1 cellular context compared by ENCODE assay signal in the genomic region with DNA sequence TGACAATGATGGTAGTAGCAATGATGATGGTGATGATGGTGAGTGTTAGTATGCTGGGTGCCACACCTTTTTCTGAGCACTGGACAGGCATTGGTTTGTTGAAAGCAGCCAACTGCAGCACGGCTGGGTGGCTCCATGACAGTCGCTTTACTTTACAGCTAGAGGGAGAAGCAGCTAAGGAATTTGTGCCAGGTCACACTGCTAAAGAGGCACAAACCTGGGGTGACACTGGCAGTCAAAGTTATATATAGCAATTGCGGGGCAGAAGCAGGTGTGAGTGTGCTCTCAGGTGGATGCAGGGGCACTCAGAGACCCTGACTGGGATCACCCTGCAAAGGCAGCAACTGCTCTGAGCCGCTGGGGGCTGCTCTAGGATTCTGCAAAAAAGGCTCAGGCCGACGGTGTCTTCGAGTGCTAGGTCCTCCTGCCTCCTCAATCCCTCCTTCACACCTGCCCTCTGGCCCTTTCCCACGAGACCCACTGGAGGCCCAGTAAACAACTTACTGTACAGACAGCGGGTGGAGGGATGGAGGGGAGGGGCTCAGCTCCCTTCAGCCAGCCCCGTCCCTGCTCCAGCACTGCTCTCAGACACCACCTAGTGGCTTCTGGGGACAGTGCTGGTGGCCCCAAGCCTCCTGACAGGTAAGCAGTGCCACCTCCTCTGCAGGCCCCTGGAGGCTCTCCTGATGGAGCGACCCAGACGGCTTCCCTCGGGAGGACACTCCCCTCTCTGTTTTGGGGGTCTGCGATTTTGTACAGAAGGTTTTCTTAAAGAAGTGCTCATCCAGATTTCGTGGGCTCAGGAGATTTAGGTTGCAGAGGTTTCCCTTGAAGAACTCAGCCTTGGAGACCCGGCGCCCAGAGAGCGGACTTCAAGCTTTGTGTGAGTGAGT.
A peak's percentile ranks its signal among the peaks of the same experiment; 100 is the strongest.
TF ChIP-seq lines count a peak whose summit lies in the region.

No MANE protein-coding gene starts in this region.

TF ChIP-seq in HepG2, 621 proteins besides CTCF, POLR2A, EP300 and RAD21 (continued from another document and continues in another):
- TF ChIP-seq, protein P1, sequence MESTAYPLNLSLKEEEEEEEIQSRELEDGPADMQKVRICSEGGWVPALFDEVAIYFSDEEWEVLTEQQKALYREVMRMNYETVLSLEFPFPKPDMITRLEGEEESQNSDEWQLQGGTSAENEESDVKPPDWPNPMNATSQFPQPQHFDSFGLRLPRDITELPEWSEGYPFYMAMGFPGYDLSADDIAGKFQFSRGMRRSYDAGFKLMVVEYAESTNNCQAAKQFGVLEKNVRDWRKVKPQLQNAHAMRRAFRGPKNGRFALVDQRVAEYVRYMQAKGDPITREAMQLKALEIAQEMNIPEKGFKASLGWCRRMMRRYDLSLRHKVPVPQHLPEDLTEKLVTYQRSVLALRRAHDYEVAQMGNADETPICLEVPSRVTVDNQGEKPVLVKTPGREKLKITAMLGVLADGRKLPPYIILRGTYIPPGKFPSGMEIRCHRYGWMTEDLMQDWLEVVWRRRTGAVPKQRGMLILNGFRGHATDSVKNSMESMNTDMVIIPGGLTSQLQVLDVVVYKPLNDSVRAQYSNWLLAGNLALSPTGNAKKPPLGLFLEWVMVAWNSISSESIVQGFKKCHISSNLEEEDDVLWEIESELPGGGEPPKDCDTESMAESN (CRISPR knock-in tag; conservative IDR thresholded peaks at IDR 0.05), result peak; percentile 58; the same call in 1 of the 2 replicates
- TF ChIP-seq, protein P2, sequence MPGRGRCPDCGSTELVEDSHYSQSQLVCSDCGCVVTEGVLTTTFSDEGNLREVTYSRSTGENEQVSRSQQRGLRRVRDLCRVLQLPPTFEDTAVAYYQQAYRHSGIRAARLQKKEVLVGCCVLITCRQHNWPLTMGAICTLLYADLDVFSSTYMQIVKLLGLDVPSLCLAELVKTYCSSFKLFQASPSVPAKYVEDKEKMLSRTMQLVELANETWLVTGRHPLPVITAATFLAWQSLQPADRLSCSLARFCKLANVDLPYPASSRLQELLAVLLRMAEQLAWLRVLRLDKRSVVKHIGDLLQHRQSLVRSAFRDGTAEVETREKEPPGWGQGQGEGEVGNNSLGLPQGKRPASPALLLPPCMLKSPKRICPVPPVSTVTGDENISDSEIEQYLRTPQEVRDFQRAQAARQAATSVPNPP (CRISPR knock-in tag; IDR thresholded peaks at IDR 0.05), result no peak
- TF ChIP-seq, protein P3, sequence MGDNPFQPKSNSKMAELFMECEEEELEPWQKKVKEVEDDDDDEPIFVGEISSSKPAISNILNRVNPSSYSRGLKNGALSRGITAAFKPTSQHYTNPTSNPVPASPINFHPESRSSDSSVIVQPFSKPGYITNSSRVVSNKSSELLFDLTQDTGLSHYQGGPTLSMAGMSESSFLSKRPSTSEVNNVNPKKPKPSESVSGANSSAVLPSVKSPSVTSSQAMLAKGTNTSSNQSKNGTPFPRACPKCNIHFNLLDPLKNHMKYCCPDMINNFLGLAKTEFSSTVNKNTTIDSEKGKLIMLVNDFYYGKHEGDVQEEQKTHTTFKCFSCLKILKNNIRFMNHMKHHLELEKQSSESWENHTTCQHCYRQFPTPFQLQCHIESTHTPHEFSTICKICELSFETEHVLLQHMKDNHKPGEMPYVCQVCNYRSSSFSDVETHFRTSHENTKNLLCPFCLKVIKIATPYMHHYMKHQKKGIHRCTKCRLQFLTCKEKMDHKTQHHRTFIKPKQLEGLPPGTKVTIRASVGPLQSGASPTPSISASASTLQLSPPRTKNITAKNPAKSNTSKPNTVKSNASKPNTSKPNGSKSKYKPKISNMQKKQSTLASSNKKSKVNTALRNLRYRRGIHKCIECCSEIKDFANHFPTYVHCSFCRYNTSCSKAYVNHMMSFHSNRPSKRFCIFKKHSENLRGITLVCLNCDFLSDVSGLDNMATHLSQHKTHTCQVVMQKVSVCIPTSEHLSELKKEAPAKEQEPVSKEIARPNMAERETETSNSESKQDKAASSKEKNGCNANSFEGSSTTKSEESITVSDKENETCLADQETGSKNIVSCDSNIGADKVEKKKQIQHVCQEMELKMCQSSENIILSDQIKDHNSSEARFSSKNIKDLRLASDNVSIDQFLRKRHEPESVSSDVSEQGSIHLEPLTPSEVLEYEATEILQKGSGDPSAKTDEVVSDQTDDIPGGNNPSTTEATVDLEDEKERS (CRISPR knock-in tag; IDR thresholded peaks at IDR 0.05), result no peak
- TF ChIP-seq ZNF776 (CRISPR knock-in tag; IDR thresholded peaks at IDR 0.05) (no peak), ZNF234 (CRISPR knock-in tag; conservative IDR thresholded peaks at IDR 0.05) (no peak), PITX1 (CRISPR knock-in tag; IDR thresholded peaks at IDR 0.05) (no peak; the same call in 1 of the 2 replicates), NR1H2 (CRISPR knock-in tag; IDR thresholded peaks at IDR 0.05; ENCODE audit: borderline replicate concordance, low read depth) (no peak), ZMYM3 (CRISPR knock-in tag; IDR thresholded peaks at IDR 0.05) (no peak), MZF1 (CRISPR knock-in tag; IDR thresholded peaks at IDR 0.05; ENCODE audit: borderline replicate concordance) (no peak), SRSF9 (IDR thresholded peaks at IDR 0.05; ENCODE audit: borderline replicate concordance, insufficient read depth, low read depth, low read length, poor library complexity, severe bottlenecking) (no peak), MXD4 (CRISPR knock-in tag; IDR thresholded peaks at IDR 0.05) (peak; percentile 59; the same call in 1 of the 2 replicates), HES4 (CRISPR knock-in tag; IDR thresholded peaks at IDR 0.05; ENCODE audit: borderline replicate concordance) (no peak), KAT7 (CRISPR knock-in tag; IDR thresholded peaks at IDR 0.05; ENCODE audit: borderline replicate concordance) (0 out of 2 replicates have a peak, but pooled peaks have one; percentile 45), ZC3H4 (CRISPR knock-in tag; IDR thresholded peaks at IDR 0.05; ENCODE audit: borderline replicate concordance) (0 out of 2 replicates have a peak, but pooled peaks have one; percentile 53), ZNF33A (CRISPR knock-in tag; IDR thresholded peaks at IDR 0.05; ENCODE audit: borderline replicate concordance) (no peak), ZNF317 (CRISPR knock-in tag; IDR thresholded peaks at IDR 0.05) (no peak), ZNF44 (CRISPR knock-in tag; IDR thresholded peaks at IDR 0.05) (peak; percentile 32; the same call in 1 of the 2 replicates), ZNF782 (CRISPR knock-in tag; IDR thresholded peaks at IDR 0.05; ENCODE audit: borderline replicate concordance) (peak; percentile 89; the same call in 1 of the 2 replicates), POLR2G (IDR thresholded peaks at IDR 0.05; ENCODE audit: low read depth, low read length) (peak; percentile 73), SOX6 (IDR thresholded peaks at IDR 0.05) (no peak), SOX6 (CRISPR knock-in tag; IDR thresholded peaks at IDR 0.05) (peak; percentile 65; the same call in 1 of the 2 replicates), ZFP82 (CRISPR knock-in tag; IDR thresholded peaks at IDR 0.05; ENCODE audit: borderline replicate concordance) (no peak), ZNF121 (CRISPR knock-in tag; IDR thresholded peaks at IDR 0.05) (no peak), RXRA (CRISPR knock-in tag; IDR thresholded peaks at IDR 0.05) (peak; percentile 57; the same call in 1 of the 2 replicates), ZNF124 (CRISPR knock-in tag; IDR thresholded peaks at IDR 0.05) (0 out of 2 replicates have a peak, but pooled peaks have one; percentile 68), SCMH1 (CRISPR knock-in tag; IDR thresholded peaks at IDR 0.05; ENCODE audit: borderline replicate concordance) (no peak)
- TF ChIP-seq, protein P4, sequence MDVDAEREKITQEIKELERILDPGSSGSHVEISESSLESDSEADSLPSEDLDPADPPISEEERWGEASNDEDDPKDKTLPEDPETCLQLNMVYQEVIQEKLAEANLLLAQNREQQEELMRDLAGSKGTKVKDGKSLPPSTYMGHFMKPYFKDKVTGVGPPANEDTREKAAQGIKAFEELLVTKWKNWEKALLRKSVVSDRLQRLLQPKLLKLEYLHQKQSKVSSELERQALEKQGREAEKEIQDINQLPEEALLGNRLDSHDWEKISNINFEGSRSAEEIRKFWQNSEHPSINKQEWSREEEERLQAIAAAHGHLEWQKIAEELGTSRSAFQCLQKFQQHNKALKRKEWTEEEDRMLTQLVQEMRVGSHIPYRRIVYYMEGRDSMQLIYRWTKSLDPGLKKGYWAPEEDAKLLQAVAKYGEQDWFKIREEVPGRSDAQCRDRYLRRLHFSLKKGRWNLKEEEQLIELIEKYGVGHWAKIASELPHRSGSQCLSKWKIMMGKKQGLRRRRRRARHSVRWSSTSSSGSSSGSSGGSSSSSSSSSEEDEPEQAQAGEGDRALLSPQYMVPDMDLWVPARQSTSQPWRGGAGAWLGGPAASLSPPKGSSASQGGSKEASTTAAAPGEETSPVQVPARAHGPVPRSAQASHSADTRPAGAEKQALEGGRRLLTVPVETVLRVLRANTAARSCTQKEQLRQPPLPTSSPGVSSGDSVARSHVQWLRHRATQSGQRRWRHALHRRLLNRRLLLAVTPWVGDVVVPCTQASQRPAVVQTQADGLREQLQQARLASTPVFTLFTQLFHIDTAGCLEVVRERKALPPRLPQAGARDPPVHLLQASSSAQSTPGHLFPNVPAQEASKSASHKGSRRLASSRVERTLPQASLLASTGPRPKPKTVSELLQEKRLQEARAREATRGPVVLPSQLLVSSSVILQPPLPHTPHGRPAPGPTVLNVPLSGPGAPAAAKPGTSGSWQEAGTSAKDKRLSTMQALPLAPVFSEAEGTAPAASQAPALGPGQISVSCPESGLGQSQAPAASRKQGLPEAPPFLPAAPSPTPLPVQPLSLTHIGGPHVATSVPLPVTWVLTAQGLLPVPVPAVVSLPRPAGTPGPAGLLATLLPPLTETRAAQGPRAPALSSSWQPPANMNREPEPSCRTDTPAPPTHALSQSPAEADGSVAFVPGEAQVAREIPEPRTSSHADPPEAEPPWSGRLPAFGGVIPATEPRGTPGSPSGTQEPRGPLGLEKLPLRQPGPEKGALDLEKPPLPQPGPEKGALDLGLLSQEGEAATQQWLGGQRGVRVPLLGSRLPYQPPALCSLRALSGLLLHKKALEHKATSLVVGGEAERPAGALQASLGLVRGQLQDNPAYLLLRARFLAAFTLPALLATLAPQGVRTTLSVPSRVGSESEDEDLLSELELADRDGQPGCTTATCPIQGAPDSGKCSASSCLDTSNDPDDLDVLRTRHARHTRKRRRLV (CRISPR knock-in tag; IDR thresholded peaks at IDR 0.05), result peak; percentile 59; the same call in 1 of the 2 replicates
- TF ChIP-seq, protein P5, sequence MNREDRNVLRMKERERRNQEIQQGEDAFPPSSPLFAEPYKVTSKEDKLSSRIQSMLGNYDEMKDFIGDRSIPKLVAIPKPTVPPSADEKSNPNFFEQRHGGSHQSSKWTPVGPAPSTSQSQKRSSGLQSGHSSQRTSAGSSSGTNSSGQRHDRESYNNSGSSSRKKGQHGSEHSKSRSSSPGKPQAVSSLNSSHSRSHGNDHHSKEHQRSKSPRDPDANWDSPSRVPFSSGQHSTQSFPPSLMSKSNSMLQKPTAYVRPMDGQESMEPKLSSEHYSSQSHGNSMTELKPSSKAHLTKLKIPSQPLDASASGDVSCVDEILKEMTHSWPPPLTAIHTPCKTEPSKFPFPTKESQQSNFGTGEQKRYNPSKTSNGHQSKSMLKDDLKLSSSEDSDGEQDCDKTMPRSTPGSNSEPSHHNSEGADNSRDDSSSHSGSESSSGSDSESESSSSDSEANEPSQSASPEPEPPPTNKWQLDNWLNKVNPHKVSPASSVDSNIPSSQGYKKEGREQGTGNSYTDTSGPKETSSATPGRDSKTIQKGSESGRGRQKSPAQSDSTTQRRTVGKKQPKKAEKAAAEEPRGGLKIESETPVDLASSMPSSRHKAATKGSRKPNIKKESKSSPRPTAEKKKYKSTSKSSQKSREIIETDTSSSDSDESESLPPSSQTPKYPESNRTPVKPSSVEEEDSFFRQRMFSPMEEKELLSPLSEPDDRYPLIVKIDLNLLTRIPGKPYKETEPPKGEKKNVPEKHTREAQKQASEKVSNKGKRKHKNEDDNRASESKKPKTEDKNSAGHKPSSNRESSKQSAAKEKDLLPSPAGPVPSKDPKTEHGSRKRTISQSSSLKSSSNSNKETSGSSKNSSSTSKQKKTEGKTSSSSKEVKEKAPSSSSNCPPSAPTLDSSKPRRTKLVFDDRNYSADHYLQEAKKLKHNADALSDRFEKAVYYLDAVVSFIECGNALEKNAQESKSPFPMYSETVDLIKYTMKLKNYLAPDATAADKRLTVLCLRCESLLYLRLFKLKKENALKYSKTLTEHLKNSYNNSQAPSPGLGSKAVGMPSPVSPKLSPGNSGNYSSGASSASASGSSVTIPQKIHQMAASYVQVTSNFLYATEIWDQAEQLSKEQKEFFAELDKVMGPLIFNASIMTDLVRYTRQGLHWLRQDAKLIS (CRISPR knock-in tag; IDR thresholded peaks at IDR 0.05), result no peak
- TF ChIP-seq, protein P6, sequence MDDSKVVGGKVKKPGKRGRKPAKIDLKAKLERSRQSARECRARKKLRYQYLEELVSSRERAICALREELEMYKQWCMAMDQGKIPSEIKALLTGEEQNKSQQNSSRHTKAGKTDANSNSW (CRISPR knock-in tag; IDR thresholded peaks at IDR 0.05; ENCODE audit: borderline replicate concordance), result 0 out of 2 replicates have a peak, but pooled peaks have one; percentile 19
- TF ChIP-seq, protein P7, sequence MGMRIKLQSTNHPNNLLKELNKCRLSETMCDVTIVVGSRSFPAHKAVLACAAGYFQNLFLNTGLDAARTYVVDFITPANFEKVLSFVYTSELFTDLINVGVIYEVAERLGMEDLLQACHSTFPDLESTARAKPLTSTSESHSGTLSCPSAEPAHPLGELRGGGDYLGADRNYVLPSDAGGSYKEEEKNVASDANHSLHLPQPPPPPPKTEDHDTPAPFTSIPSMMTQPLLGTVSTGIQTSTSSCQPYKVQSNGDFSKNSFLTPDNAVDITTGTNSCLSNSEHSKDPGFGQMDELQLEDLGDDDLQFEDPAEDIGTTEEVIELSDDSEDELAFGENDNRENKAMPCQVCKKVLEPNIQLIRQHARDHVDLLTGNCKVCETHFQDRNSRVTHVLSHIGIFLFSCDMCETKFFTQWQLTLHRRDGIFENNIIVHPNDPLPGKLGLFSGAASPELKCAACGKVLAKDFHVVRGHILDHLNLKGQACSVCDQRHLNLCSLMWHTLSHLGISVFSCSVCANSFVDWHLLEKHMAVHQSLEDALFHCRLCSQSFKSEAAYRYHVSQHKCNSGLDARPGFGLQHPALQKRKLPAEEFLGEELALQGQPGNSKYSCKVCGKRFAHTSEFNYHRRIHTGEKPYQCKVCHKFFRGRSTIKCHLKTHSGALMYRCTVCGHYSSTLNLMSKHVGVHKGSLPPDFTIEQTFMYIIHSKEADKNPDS (CRISPR knock-in tag; IDR thresholded peaks at IDR 0.05), result no peak
- TF ChIP-seq, protein P8, sequence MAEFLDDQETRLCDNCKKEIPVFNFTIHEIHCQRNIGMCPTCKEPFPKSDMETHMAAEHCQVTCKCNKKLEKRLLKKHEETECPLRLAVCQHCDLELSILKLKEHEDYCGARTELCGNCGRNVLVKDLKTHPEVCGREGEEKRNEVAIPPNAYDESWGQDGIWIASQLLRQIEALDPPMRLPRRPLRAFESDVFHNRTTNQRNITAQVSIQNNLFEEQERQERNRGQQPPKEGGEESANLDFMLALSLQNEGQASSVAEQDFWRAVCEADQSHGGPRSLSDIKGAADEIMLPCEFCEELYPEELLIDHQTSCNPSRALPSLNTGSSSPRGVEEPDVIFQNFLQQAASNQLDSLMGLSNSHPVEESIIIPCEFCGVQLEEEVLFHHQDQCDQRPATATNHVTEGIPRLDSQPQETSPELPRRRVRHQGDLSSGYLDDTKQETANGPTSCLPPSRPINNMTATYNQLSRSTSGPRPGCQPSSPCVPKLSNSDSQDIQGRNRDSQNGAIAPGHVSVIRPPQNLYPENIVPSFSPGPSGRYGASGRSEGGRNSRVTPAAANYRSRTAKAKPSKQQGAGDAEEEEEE (CRISPR knock-in tag; IDR thresholded peaks at IDR 0.05; ENCODE audit: borderline replicate concordance), result peak; percentile 68; the same call in 1 of the 2 replicates
- TF ChIP-seq, protein P9, sequence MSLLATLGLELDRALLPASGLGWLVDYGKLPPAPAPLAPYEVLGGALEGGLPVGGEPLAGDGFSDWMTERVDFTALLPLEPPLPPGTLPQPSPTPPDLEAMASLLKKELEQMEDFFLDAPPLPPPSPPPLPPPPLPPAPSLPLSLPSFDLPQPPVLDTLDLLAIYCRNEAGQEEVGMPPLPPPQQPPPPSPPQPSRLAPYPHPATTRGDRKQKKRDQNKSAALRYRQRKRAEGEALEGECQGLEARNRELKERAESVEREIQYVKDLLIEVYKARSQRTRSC (CRISPR knock-in tag; IDR thresholded peaks at IDR 0.05; ENCODE audit: low read depth), result peak; percentile 12; the same call in 1 of the 2 replicates
